ENCODE assay signal across 25 cellular contexts in genomic region chr4:152530600-152530999, GRCh38. TPM values are rescaled to one million over a fixed set of nuclear protein-coding genes. Genes with fewer than 3 reads are reported as not detected.
DNase-seq lines count a peak whose midpoint lies in the region; ATAC-seq, FAIRE-seq and TF ChIP-seq lines count a peak whose summit lies in the region.
"Had no signal": no experiment of that assay in that cellular context is flagged by ENCODE, and none has a peak within 500 bp of the region (broad histone marks: within the 10 kb centered on the region; RNA-seq: fewer than 3 reads in every experiment).

No MANE protein-coding gene starts in this region.

- peaks cover 65% of the 10 kb centered on the region for H3K4me1 Mint-ChIP-seq in activated naive CD4-positive, alpha-beta T cell treated with anti-CD3 and anti-CD28 coated beads, Interleukin-2, amount 50 U/mL, for 24 hours
- H3K4me1 Mint-ChIP-seq in activated naive CD4-positive, alpha-beta T cell treated with anti-CD3 and anti-CD28 coated beads, Interleukin-2, amount 10 ng/mL, durations not matched to agents 7 days and 5 days: peaks cover 39% of the 10 kb centered on the region
- peaks cover 36 to 60% of the 10 kb centered on the region in 2 donors for H3K4me1 Mint-ChIP-seq in natural killer cell treated with Interleukin-12 subunit alpha and Interleukin-12 subunit beta and Interleukin-15 and Interleukin-18, amount 100 ng/mL, for 72 hours (ENCODE audit: low read depth in 2 of 2)

- peak overlapping the region; percentile 87 for H3K4me2 ChIP-seq in Loucy (ENCODE audit: low read depth, low read length, poor library complexity, severe bottlenecking)
- H3K4me2 ChIP-seq: PC-9 had no signal

- DNase-seq in activated naive CD4-positive, alpha-beta T cell treated with anti-CD3 and anti-CD28 coated beads, Interleukin-2, amount 10 ng/mL, durations not matched to agents 7 days and 5 days: no peak
- no peak for DNase-seq in GM19239 (ENCODE audit: insufficient read length, low spot score)
- DNase-seq in natural killer cell treated with Interleukin-12 subunit alpha and Interleukin-12 subunit beta and Interleukin-15 and Interleukin-18, amount 100 ng/mL, for 72 hours (ENCODE audit: low spot score): no peak
- no peak for DNase-seq in tibial nerve (ENCODE audit: low spot score in 2 of 2)
- DNase-seq in pons (ENCODE audit: low spot score): no peak
- DNase-seq: activated CD4-positive, alpha-beta T cell treated with anti-CD3 and anti-CD28 coated beads, Interleukin-2, amount 50 U/mL, for 1 hour; C1 segment of cervical spinal cord; DMS153; dorsolateral prefrontal cortex; H9; mucosa of descending colon; NCI-H1694; NCI-H2227 treated with DMSO at 0.1 percent for 48 hours; NCI-H774; PC-9; stimulated activated CD4-positive, alpha-beta T cell treated with anti-CD3 and anti-CD28 coated beads, Interleukin-1b, Interleukin-23, amount 100 ng/mL, for 48 hours; stimulated activated naive CD4-positive, alpha-beta T cell had no signal

- peaks cover 11% of the 10 kb centered on the region for H3K36me3 Mint-ChIP-seq in activated naive CD4-positive, alpha-beta T cell treated with anti-CD3 and anti-CD28 coated beads, Interleukin-2, amount 50 U/mL, for 24 hours
- H3K36me3 Mint-ChIP-seq in activated naive CD4-positive, alpha-beta T cell treated with anti-CD3 and anti-CD28 coated beads, Interleukin-2, amount 10 ng/mL, durations not matched to agents 7 days and 5 days: peaks cover 31% of the 10 kb centered on the region
- H3K36me3 Mint-ChIP-seq in natural killer cell treated with Interleukin-12 subunit alpha and Interleukin-12 subunit beta and Interleukin-15 and Interleukin-18, amount 100 ng/mL, for 72 hours: no peaks in the 10 kb centered on the region
- H3K36me3 Mint-ChIP-seq: neural progenitor cell had no signal

- peaks cover 97% of the 10 kb centered on the region for H3K79me2 ChIP-seq in Loucy (ENCODE audit: insufficient read depth, low read length)

- CTCF ChIA-PET in activated naive CD4-positive, alpha-beta T cell treated with anti-CD3 and anti-CD28 coated beads, Interleukin-2, amount 10 ng/mL, durations not matched to agents 7 days and 5 days (lab: Charles Lee): interaction anchor here (1.0 kb wide), 1 partner anchor 28 kb away, joined by 4 read pairs; no protein-coding TSS in a partner anchor

- H3K9me3 Mint-ChIP-seq in activated naive CD4-positive, alpha-beta T cell treated with anti-CD3 and anti-CD28 coated beads, Interleukin-2, amount 50 U/mL, for 24 hours: no peaks in the 10 kb centered on the region
- no peaks in the 10 kb centered on the region for H3K9me3 Mint-ChIP-seq in activated naive CD4-positive, alpha-beta T cell treated with anti-CD3 and anti-CD28 coated beads, Interleukin-2, amount 10 ng/mL, durations not matched to agents 7 days and 5 days
- no peaks in the 10 kb centered on the region for H3K9me3 Mint-ChIP-seq in natural killer cell treated with Interleukin-12 subunit alpha and Interleukin-12 subunit beta and Interleukin-15 and Interleukin-18, amount 100 ng/mL, for 72 hours
- H3K9me3 Mint-ChIP-seq: H9, neural progenitor cell had no signal

- H3K27me3 ChIP-seq in Loucy (ENCODE audit: insufficient read depth, low read length, poor library complexity, severe bottlenecking) (no peaks in the 10 kb centered on the region), tibial nerve (no peaks in the 10 kb centered on the region)
- H3K27me3 ChIP-seq: dorsolateral prefrontal cortex, neural progenitor cell had no signal

- H3K9ac ChIP-seq in Loucy (ENCODE audit: low read depth, low read length, poor library complexity, severe bottlenecking): peak overlapping the region; percentile 79
- H3K9ac ChIP-seq: neural progenitor cell had no signal

- no peaks in the 10 kb centered on the region for H3K9me2 ChIP-seq in Loucy (replicated peaks; ENCODE audit: low read depth, low read length)

- TF ChIP-seq CTCF in Loucy (conservative IDR thresholded peaks at IDR 0.05; ENCODE audit: low read length): no peak
- no peak for TF ChIP-seq CTCF in tibial nerve (IDR thresholded peaks at IDR 0.05)

- no peaks in the 10 kb centered on the region for H3K27me3 Mint-ChIP-seq in activated naive CD4-positive, alpha-beta T cell treated with anti-CD3 and anti-CD28 coated beads, Interleukin-2, amount 50 U/mL, for 24 hours
- H3K27me3 Mint-ChIP-seq in activated naive CD4-positive, alpha-beta T cell treated with anti-CD3 and anti-CD28 coated beads, Interleukin-2, amount 10 ng/mL, durations not matched to agents 7 days and 5 days: no peaks in the 10 kb centered on the region
- H3K27me3 Mint-ChIP-seq in natural killer cell treated with Interleukin-12 subunit alpha and Interleukin-12 subunit beta and Interleukin-15 and Interleukin-18, amount 100 ng/mL, for 72 hours: no peaks in the 10 kb centered on the region
- H3K27me3 Mint-ChIP-seq: progenitor cell of endocrine pancreas had no signal

- no peak for ATAC-seq in natural killer cell treated with Interleukin-12 subunit alpha and Interleukin-12 subunit beta and Interleukin-15 and Interleukin-18, amount 100 ng/mL, for 72 hours
- no peak for ATAC-seq in GM21526 (IDR thresholded peaks at IDR 0.05; ENCODE audit: low FRiP score, unreplicated experiment)
- ATAC-seq: mucosa of descending colon had no signal

- H3K4me1 ChIP-seq in Loucy (ENCODE audit: insufficient read depth, low read length, poor library complexity, severe bottlenecking) (peaks cover 70% of the 10 kb centered on the region), tibial nerve (peaks cover 0 to 51% (median 31%) of the 10 kb centered on the region in 4 donors)

- H3K9me3 ChIP-seq in Loucy (ENCODE audit: insufficient read depth, low read depth, low read length) (no peaks in the 10 kb centered on the region), tibial nerve (no peaks in the 10 kb centered on the region)
- H3K9me3 ChIP-seq: mucosa of descending colon, thoracic aorta had no signal

- peak overlapping the region in 1 of 4 donors; percentile 0 for H3K27ac ChIP-seq in tibial nerve
- H3K27ac ChIP-seq: dorsolateral prefrontal cortex, neural progenitor cell, PC-9, thoracic aorta had no signal

- TF ChIP-seq EP300 in tibial nerve (IDR thresholded peaks at IDR 0.05): no peak

- H3K36me3 ChIP-seq in Loucy (ENCODE audit: insufficient read depth, low read length) (no peaks in the 10 kb centered on the region), tibial nerve (no peaks in the 10 kb centered on the region)
- H3K36me3 ChIP-seq: neural progenitor cell, thoracic aorta had no signal

- TF ChIP-seq POLR2A in tibial nerve (IDR thresholded peaks at IDR 0.05): no peak

- no peak overlapping the region for H2AFZ ChIP-seq in Loucy (ENCODE audit: low read length)
- H2AFZ ChIP-seq: neural progenitor cell, PC-9 had no signal

- peak; percentile 95 for FAIRE-seq in GM19239 (lab: Jason Lieb, UNC)
- FAIRE-seq: A204.1, islet of Langerhans had no signal

- peak overlapping the region; percentile 82 for H3K4me3 ChIP-seq in Loucy (ENCODE audit: low read length, poor library complexity, severe bottlenecking)
- no peak overlapping the region for H3K4me3 ChIP-seq in tibial nerve
- H3K4me3 ChIP-seq: dorsolateral prefrontal cortex, mucosa of descending colon, neural progenitor cell, PC-9, thoracic aorta had no signal

- peak overlapping the region; percentile 51 for H3K4me3 Mint-ChIP-seq in activated naive CD4-positive, alpha-beta T cell treated with anti-CD3 and anti-CD28 coated beads, Interleukin-2, amount 50 U/mL, for 24 hours
- H3K4me3 Mint-ChIP-seq in activated naive CD4-positive, alpha-beta T cell treated with anti-CD3 and anti-CD28 coated beads, Interleukin-2, amount 10 ng/mL, durations not matched to agents 7 days and 5 days: no peak overlapping the region
- H3K4me3 Mint-ChIP-seq in natural killer cell treated with Interleukin-12 subunit alpha and Interleukin-12 subunit beta and Interleukin-15 and Interleukin-18, amount 100 ng/mL, for 72 hours: peak overlapping the region; percentile 29
- H3K4me3 Mint-ChIP-seq: H9, neural progenitor cell had no signal

- 0 out of 2 replicates have a peak, but pooled peaks cover 3% of the 10 kb centered on the region for H3F3A ChIP-seq in Loucy (ENCODE audit: low read depth)

- WGBS in tibial nerve, 2 donors: 57 to 82% methylated on average over 2 of the region's 2 CpGs

- peaks cover 71% of the 10 kb centered on the region for H4K20me1 ChIP-seq in Loucy (ENCODE audit: insufficient read depth, low read length, poor library complexity, severe bottlenecking)

- no peak overlapping the region for H3K27ac Mint-ChIP-seq in activated naive CD4-positive, alpha-beta T cell treated with anti-CD3 and anti-CD28 coated beads, Interleukin-2, amount 50 U/mL, for 24 hours
- H3K27ac Mint-ChIP-seq in activated naive CD4-positive, alpha-beta T cell treated with anti-CD3 and anti-CD28 coated beads, Interleukin-2, amount 10 ng/mL, durations not matched to agents 7 days and 5 days: no peak overlapping the region
- no peak overlapping the region for H3K27ac Mint-ChIP-seq in natural killer cell treated with Interleukin-12 subunit alpha and Interleukin-12 subunit beta and Interleukin-15 and Interleukin-18, amount 100 ng/mL, for 72 hours
- H3K27ac Mint-ChIP-seq: H9, neural progenitor cell, progenitor cell of endocrine pancreas had no signal

RNA-seq across cellular contexts. Expression of gene FBXW7, which starts 5.3 kb away (rescaled TPM):
- total RNA-seq in natural killer cell treated with Interleukin-12 subunit alpha and Interleukin-12 subunit beta and Interleukin-15 and Interleukin-18, amount 100 ng/mL, for 72 hours: 10 to 100 TPM; 70.9 to 74.1 TPM
- 10 to 100 TPM; 40.8 to 85.7 (median 62.1) TPM for total RNA-seq in tibial nerve
